33 cellular contexts compared by ENCODE assay signal in genomic region chr3:114466816-114467215, GRCh38.
"Had no signal": no experiment of that assay in that cellular context is flagged by ENCODE, and none has a peak within 500 bp of the region (broad histone marks: within the 10 kb centered on the region; RNA-seq: fewer than 3 reads in every experiment).

No MANE protein-coding gene starts in this region.

- FAIRE-seq: astrocyte, TTC549 had no signal

- H3K9me3 ChIP-seq: adrenal gland, body of pancreas, breast epithelium had no signal

- H3K4me3 ChIP-seq: adrenal gland, body of pancreas, breast epithelium had no signal

- DNase-seq: activated B cell treated with CpG ODN at 0.5 μM for 24 hours; activated CD4-positive, alpha-beta memory T cell treated with anti-CD3 and anti-CD28 coated beads for 36 hours; activated CD4-positive, alpha-beta T cell treated with anti-CD3 and anti-CD28 coated beads for 4 hours; activated CD4-positive, alpha-beta T cell treated with anti-CD3 and anti-CD28 coated beads, Interleukin-2, amount 10 ng/mL, durations not matched to agents 24 days and 14 days; activated CD4-positive, alpha-beta T cell treated with anti-CD3 and anti-CD28 coated beads, Interleukin-2, amount 50 U/mL, for 1 hour; activated CD4-positive, alpha-beta T cell treated with anti-CD3 and anti-CD28 coated beads, Interleukin-2, amount 50 U/mL, for 4 hours; activated CD4-positive, CD25-positive, alpha-beta regulatory T cell treated with anti-CD3 and anti-CD28 coated beads, Interleukin-2, amount 50 U/mL, for 72 hours; activated CD8-positive, alpha-beta memory T cell treated with anti-CD3 and anti-CD28 coated beads, Interleukin-2, amount 50 U/mL, for 4 hours; activated CD8-positive, alpha-beta T cell treated with anti-CD3 and anti-CD28 coated beads for 36 hours; activated effector memory CD4-positive, alpha-beta T cell treated with anti-CD3 and anti-CD28 coated beads, Interleukin-2, amount 50 U/mL, for 16 hours; activated gamma-delta T cell treated with Interleukin-2 at 50 U/mL for 16 hours; activated naive CD4-positive, alpha-beta T cell; activated naive CD4-positive, alpha-beta T cell treated with anti-CD3 and anti-CD28 coated beads for 36 hours; activated naive CD4-positive, alpha-beta T cell treated with anti-CD3 and anti-CD28 coated beads, Interleukin-2, amount 50 U/mL, for 16 hours; activated naive CD8-positive, alpha-beta T cell treated with anti-CD3 and anti-CD28 coated beads for 36 hours; activated T-cell treated with anti-CD3 and anti-CD28 coated beads for 4 hours; activated T-cell treated with anti-CD3 and anti-CD28 coated beads, Interleukin-2, amount 50 U/mL, for 1 hour; activated T-cell treated with anti-CD3 and anti-CD28 coated beads, Interleukin-2, amount 50 U/mL, for 4 hours; activated T-cell treated with anti-CD3 and anti-CD28 coated beads, Interleukin-2, amount 50 U/mL, for 72 hours; adrenal gland; amniotic stem cell; aorta; body of pancreas; brain microvascular endothelial cell; central memory CD4-positive, alpha-beta T cell; T-helper 17 cell; T-helper 9 cell had no signal

- H3K27ac ChIP-seq: adrenal gland, body of pancreas, brain microvascular endothelial cell, breast epithelium, VCaP had no signal

- ATAC-seq: activated CD8-positive, alpha-beta T cell treated with anti-CD3 and anti-CD28 coated beads for 36 hours; activated naive CD4-positive, alpha-beta T cell treated with anti-CD3 and anti-CD28 coated beads, Interleukin-2, amount 50 U/mL, for 72 hours; activated T-cell treated with anti-CD3 and anti-CD28 coated beads, Interleukin-2, amount 50 U/mL, for 4 hours; activated T-cell treated with anti-CD3 and anti-CD28 coated beads, Interleukin-2, amount 50 U/mL, for 72 hours; activated T-helper 17 cell treated with anti-CD3 and anti-CD28 coated beads, Interleukin-2, amount 50 U/mL, for 72 hours; body of pancreas; T-helper 17 cell had no signal

- H3K36me3 ChIP-seq: adrenal gland, brain microvascular endothelial cell, breast epithelium had no signal

- H3K27me3 ChIP-seq: adrenal gland, body of pancreas, brain microvascular endothelial cell, breast epithelium had no signal

- H3K4me1 ChIP-seq: breast epithelium had no signal
